25 cellular contexts compared by ENCODE assay signal in genomic region chr7:71235263-71235662, GRCh38.
"Had no signal": no experiment of that assay in that cellular context is flagged by ENCODE, and none has a peak within 500 bp of the region (broad histone marks: within the 10 kb centered on the region; RNA-seq: fewer than 3 reads in every experiment).

No MANE protein-coding gene starts in this region.

- H3K27ac Mint-ChIP-seq: activated CD4-positive, alpha-beta memory T cell treated with anti-CD3 and anti-CD28 coated beads, Interleukin-2, amount 10 ng/mL, durations not matched to agents 7 days and 5 days; activated CD4-positive, alpha-beta T cell treated with anti-CD3 and anti-CD28 coated beads for 36 hours; activated naive CD4-positive, alpha-beta T cell treated with anti-CD3 and anti-CD28 coated beads for 36 hours; activated naive CD8-positive, alpha-beta T cell; activated T-helper 17 cell treated with anti-CD3 and anti-CD28 coated beads, Interleukin-2, amount 50 U/mL, for 72 hours; T-cell had no signal

- ATAC-seq: activated CD4-positive, alpha-beta T cell treated with anti-CD3 and anti-CD28 coated beads for 36 hours; activated T-helper 17 cell treated with anti-CD3 and anti-CD28 coated beads, Interleukin-2, amount 50 U/mL, for 72 hours; T-cell had no signal

- H3K4me1 Mint-ChIP-seq: activated CD4-positive, alpha-beta memory T cell treated with anti-CD3 and anti-CD28 coated beads, Interleukin-2, amount 10 ng/mL, durations not matched to agents 7 days and 5 days; activated CD4-positive, alpha-beta T cell treated with anti-CD3 and anti-CD28 coated beads for 36 hours; activated T-helper 17 cell treated with anti-CD3 and anti-CD28 coated beads, Interleukin-2, amount 50 U/mL, for 72 hours; T-cell had no signal

- H3K4me3 ChIP-seq: SK-N-MC had no signal

- H3K4me3 Mint-ChIP-seq: activated CD4-positive, alpha-beta memory T cell treated with anti-CD3 and anti-CD28 coated beads, Interleukin-2, amount 10 ng/mL, durations not matched to agents 7 days and 5 days; activated CD4-positive, alpha-beta T cell treated with anti-CD3 and anti-CD28 coated beads for 36 hours; activated naive CD4-positive, alpha-beta T cell treated with anti-CD3 and anti-CD28 coated beads for 36 hours; activated naive CD8-positive, alpha-beta T cell; activated T-helper 17 cell treated with anti-CD3 and anti-CD28 coated beads, Interleukin-2, amount 50 U/mL, for 72 hours; brain; T-cell had no signal

- H3K36me3 Mint-ChIP-seq: activated naive CD8-positive, alpha-beta T cell; T-cell had no signal

- H3K27ac ChIP-seq: SK-N-MC, VCaP had no signal

- H3K27me3 Mint-ChIP-seq: activated CD4-positive, alpha-beta memory T cell treated with anti-CD3 and anti-CD28 coated beads, Interleukin-2, amount 10 ng/mL, durations not matched to agents 7 days and 5 days; activated CD4-positive, alpha-beta T cell treated with anti-CD3 and anti-CD28 coated beads for 36 hours; activated naive CD8-positive, alpha-beta T cell; activated T-helper 17 cell treated with anti-CD3 and anti-CD28 coated beads, Interleukin-2, amount 50 U/mL, for 72 hours; brain; T-cell had no signal

- DNase-seq: activated CD4-positive, alpha-beta memory T cell treated with anti-CD3 and anti-CD28 coated beads, Interleukin-2, amount 10 ng/mL, durations not matched to agents 7 days and 5 days; activated CD4-positive, alpha-beta T cell treated with anti-CD3 and anti-CD28 coated beads for 36 hours; activated CD4-positive, alpha-beta T cell treated with anti-CD3 and anti-CD28 coated beads, Interleukin-2, amount 50 U/mL, for 1 hour; activated gamma-delta T cell; activated naive CD4-positive, alpha-beta T cell treated with anti-CD3 and anti-CD28 coated beads for 36 hours; activated T-cell treated with anti-CD3 and anti-CD28 coated beads for 4 hours; activated T-cell treated with anti-CD3 and anti-CD28 coated beads, Interleukin-2, amount 50 U/mL, for 48 hours; amygdala; Kasumi-1; KBM-7; NCI-H1105 treated with DMSO at 0.1 percent for 48 hours; NCI-H1436 treated with DMSO at 0.1 percent for 48 hours; NCI-H187 treated with DMSO at 0.1 percent for 48 hours; NCI-H2081 treated with DMSO at 0.1 percent for 48 hours; NCI-H446; NCI-H524; SIG-M5; T-cell; T-helper 2 cell; T1000 had no signal
